Comparison of ENCODE assay signal across 28 cellular contexts in the genomic region with DNA sequence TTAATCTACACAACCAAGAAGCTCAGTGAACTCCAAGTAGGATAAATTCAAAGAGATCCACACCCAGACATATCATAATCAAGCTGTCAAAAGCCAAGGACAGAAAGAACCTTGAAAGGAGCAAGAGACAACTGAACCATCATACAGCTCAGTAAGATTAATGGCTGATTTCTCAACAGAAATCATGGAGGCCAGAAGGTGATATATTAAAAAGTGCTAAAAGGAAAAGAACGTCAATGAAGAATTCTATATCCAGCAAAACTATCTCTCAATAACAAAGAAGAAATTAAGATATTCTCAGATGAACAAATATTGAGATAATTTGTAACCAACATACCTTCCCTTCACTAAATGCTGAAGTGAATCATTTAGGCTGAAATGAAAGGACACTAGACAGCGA.
"Had no signal": no experiment of that assay in that cellular context is flagged by ENCODE, and none has a peak within 500 bp of the region (broad histone marks: within the 10 kb centered on the region; RNA-seq: fewer than 3 reads in every experiment).

No MANE protein-coding gene starts in this region.

- H3K4me1 ChIP-seq: foreskin keratinocyte, gastrocnemius medialis had no signal

- FAIRE-seq: colon, endometrium, endothelial cell of umbilical vein, frontal cortex had no signal

- H3K4me3 Mint-ChIP-seq: dendritic cell treated with granulocyte-macrophage colony-stimulating factor and Interleukin-4, amounts not matched to agents 40 ng/mL and 50 ng/mL, for 4 days; effector memory CD8-positive, alpha-beta T cell had no signal

- H3K27ac ChIP-seq: colonic mucosa, dorsolateral prefrontal cortex, epithelial cell of prostate, foreskin keratinocyte had no signal

- H3K9me3 ChIP-seq: colonic mucosa, gastrocnemius medialis had no signal

- H3K27me3 Mint-ChIP-seq: dendritic cell treated with granulocyte-macrophage colony-stimulating factor and Interleukin-4, amounts not matched to agents 40 ng/mL and 50 ng/mL, for 4 days had no signal

- H3K9me3 Mint-ChIP-seq: effector memory CD8-positive, alpha-beta T cell had no signal

- H3K27ac Mint-ChIP-seq: dendritic cell treated with granulocyte-macrophage colony-stimulating factor and Interleukin-4, amounts not matched to agents 40 ng/mL and 50 ng/mL, for 4 days; effector memory CD8-positive, alpha-beta T cell had no signal

- DNase-seq: colonic mucosa; cortex of kidney; dermis blood vessel endothelial cell; dorsolateral prefrontal cortex; effector CD4-positive, alpha-beta T cell; effector CD8-positive, alpha-beta T cell; effector memory CD4-positive, alpha-beta T cell; effector memory CD8-positive, alpha-beta T cell; erythroblast; esophagus squamous epithelium; foreskin fibroblast; foreskin keratinocyte; foreskin melanocyte; gastrocnemius medialis; glutamatergic neuron; head of caudate nucleus; heart left ventricle; heart right ventricle had no signal

- ATAC-seq: effector memory CD8-positive, alpha-beta T cell; esophagus mucosa; foreskin keratinocyte; gastrocnemius medialis; gastroesophageal sphincter; heart left ventricle; heart right ventricle had no signal

- H3K36me3 ChIP-seq: colonic mucosa, esophagus muscularis mucosa, esophagus squamous epithelium, gastrocnemius medialis, gastroesophageal sphincter, heart left ventricle, heart right ventricle had no signal

- H3K27me3 ChIP-seq: colonic mucosa, esophagus muscularis mucosa, esophagus squamous epithelium, gastroesophageal sphincter, heart left ventricle, heart right ventricle had no signal

- H3K4me3 ChIP-seq: colonic mucosa, coronary artery, dorsolateral prefrontal cortex, esophagus muscularis mucosa, esophagus squamous epithelium, gastrocnemius medialis, gastroesophageal sphincter, heart left ventricle, heart right ventricle had no signal
